19 cellular contexts compared by ENCODE assay signal in genomic region chr10:14855453-14855852, GRCh38. TPM values are rescaled to one million over a fixed set of nuclear protein-coding genes. Genes with fewer than 3 reads are reported as not detected.
DNase-seq lines count a peak whose midpoint lies in the region; ATAC-seq, FAIRE-seq and TF ChIP-seq lines count a peak whose summit lies in the region.
"Had no signal": no experiment of that assay in that cellular context is flagged by ENCODE, and none has a peak within 500 bp of the region (broad histone marks: within the 10 kb centered on the region; RNA-seq: fewer than 3 reads in every experiment).

No MANE protein-coding gene starts in this region.

- H4K5ac ChIP-seq in IMR-90 (ENCODE audit: low read depth, low read length): no peak overlapping the region

- H2BK5ac ChIP-seq in IMR-90 (ENCODE audit: low read depth, low read length, poor library complexity, severe bottlenecking): no peak overlapping the region
- no peak overlapping the region for H2BK5ac ChIP-seq in neuronal stem cell (ENCODE audit: low read length)

- H3K4me2 ChIP-seq in HepG2 (ENCODE audit: low read depth, low read length): no peak overlapping the region
- no peak overlapping the region for H3K4me2 ChIP-seq in IMR-90 (ENCODE audit: low read depth, low read length)
- H3K4me2 ChIP-seq in neuronal stem cell (ENCODE audit: insufficient read depth, low read length, poor library complexity, severe bottlenecking): no peak overlapping the region
- H3K4me2 ChIP-seq: BLaER1 treated with 17β-estradiol and CSF1 and Interleukin-3, amounts not matched to agents 10 nM and 100 nM had no signal

- dilution Hi-C loops in IMR-90 (cut with HindIII; ENCODE audit: low sequenced_read_pairs, unreplicated experiment): no loop called here

- no peak overlapping the region for H3K4me3 ChIP-seq in HepG2 (replicated peaks in 1 of 3; ENCODE audit: insufficient read depth in 1 of 3, low read depth in 2 of 3, low read length in 3 of 3)
- H3K4me3 ChIP-seq in right lobe of liver: no peak overlapping the region
- H3K4me3 ChIP-seq in IMR-90 (ENCODE audit: insufficient read depth, low read depth, low read length): no peak overlapping the region
- no peak overlapping the region for H3K4me3 ChIP-seq in neuronal stem cell (ENCODE audit: low read length in 2 of 2)
- H3K4me3 ChIP-seq: BLaER1 treated with 17β-estradiol and CSF1 and Interleukin-3, amounts not matched to agents 10 nM and 100 nM had no signal

- H3K27ac ChIP-seq in HepG2 (ENCODE audit: extremely low read length, insufficient read depth, low read length) (no peak overlapping the region), right lobe of liver (no peak overlapping the region), IMR-90 (ENCODE audit: insufficient read depth, low read length) (no peak overlapping the region), neuronal stem cell (replicated peaks; ENCODE audit: low read length) (no peak overlapping the region)
- H3K27ac ChIP-seq: BLaER1 treated with 17β-estradiol and CSF1 and Interleukin-3, amounts not matched to agents 10 nM and 100 nM; C4-2B had no signal

- TF ChIP-seq CTCF in HepG2 (CRISPR knock-in tag; IDR thresholded peaks at IDR 0.05) (no peak), right lobe of liver (IDR thresholded peaks at IDR 0.05) (no peak), IMR-90 (conservative IDR thresholded peaks at IDR 0.05; ENCODE audit: low read depth, low read length) (no peak)

- no peak overlapping the region for H3K14ac ChIP-seq in IMR-90 (replicated peaks; ENCODE audit: low read depth, low read length)
- no peak overlapping the region for H3K14ac ChIP-seq in neuronal stem cell (ENCODE audit: low read length)

- H2BK15ac ChIP-seq in IMR-90 (ENCODE audit: low read depth, low read length) (no peak overlapping the region), neuronal stem cell (ENCODE audit: low read length) (no peak overlapping the region)

- no peak overlapping the region for H2AK9ac ChIP-seq in IMR-90 (replicated peaks; ENCODE audit: low read depth, low read length, poor library complexity)

- H3K79me2 ChIP-seq in HepG2 (ENCODE audit: insufficient read depth, low read length): no peaks in the 10 kb centered on the region

- TF ChIP-seq EP300 in HepG2 (IDR thresholded peaks at IDR 0.05; ENCODE audit: low read depth in 2 of 2, low read length in 2 of 2) (no peak), HepG2 (CRISPR knock-in tag; IDR thresholded peaks at IDR 0.05; ENCODE audit: borderline replicate concordance) (no peak)

- H3K23ac ChIP-seq in IMR-90 (ENCODE audit: low read depth, low read length): no peak overlapping the region
- H3K23ac ChIP-seq in neuronal stem cell (ENCODE audit: low read depth, low read length, poor library complexity): no peak overlapping the region

- peaks cover 2% of the 10 kb centered on the region; the same call in 1 of the 2 replicates for H3K9me1 ChIP-seq in IMR-90 (ENCODE audit: insufficient read depth, low read length)

- no peak overlapping the region for H2BK12ac ChIP-seq in neuronal stem cell (ENCODE audit: low read length)

- no peak overlapping the region for H3K4ac ChIP-seq in IMR-90 (ENCODE audit: low read depth, low read length)
- H3K4ac ChIP-seq in neuronal stem cell (ENCODE audit: low read length): no peak overlapping the region

- no peaks in the 10 kb centered on the region; a peak in 1 of 4 replicates for H3K79me1 ChIP-seq in IMR-90 (ENCODE audit: low read depth in 1 of 2, low read length in 2 of 2)
- no peaks in the 10 kb centered on the region for H3K79me1 ChIP-seq in neuronal stem cell (ENCODE audit: low read depth, low read length)

- H4K8ac ChIP-seq in IMR-90 (ENCODE audit: low read depth in 2 of 2, low read length in 2 of 2): no peak overlapping the region
- H4K8ac ChIP-seq in neuronal stem cell (ENCODE audit: low read depth, low read length): no peak overlapping the region

- H3K56ac ChIP-seq in IMR-90 (ENCODE audit: extremely low read depth, insufficient read depth, low read length): no peak overlapping the region

- CTCF ChIA-PET in HepG2 (lab: Yijun Ruan, JAX; ENCODE audit: low intra/inter-chr PET ratio, low total read pairs) (no interaction called here), IMR-90 (lab: Yijun Ruan, JAX) (no interaction called here)

- H3K9ac ChIP-seq in HepG2 (ENCODE audit: insufficient read depth, low read depth, low read length) (no peak overlapping the region), IMR-90 (ENCODE audit: low read depth, low read length) (no peak overlapping the region), neuronal stem cell (ENCODE audit: low read depth, low read length, poor library complexity) (no peak overlapping the region)
- H3K9ac ChIP-seq: BLaER1 treated with 17β-estradiol and CSF1 and Interleukin-3, amounts not matched to agents 10 nM and 100 nM had no signal

- H3K27me3 ChIP-seq in HepG2 (ENCODE audit: control insufficient read depth in 1 of 2, insufficient read depth in 2 of 2, low read length in 2 of 2) (no peaks in the 10 kb centered on the region), right lobe of liver (no peaks in the 10 kb centered on the region), IMR-90 (ENCODE audit: control insufficient read depth, insufficient read depth, low read length) (no peaks in the 10 kb centered on the region), neuronal stem cell (ENCODE audit: control insufficient read depth in 3 of 3, insufficient read depth in 3 of 3, low read depth in 1 of 3, low read length in 3 of 3) (no peaks in the 10 kb centered on the region)
- H3K27me3 ChIP-seq: BLaER1 treated with 17β-estradiol and CSF1 and Interleukin-3, amounts not matched to agents 10 nM and 100 nM had no signal

- H3K18ac ChIP-seq in IMR-90 (ENCODE audit: low read depth, low read length) (no peak overlapping the region), neuronal stem cell (ENCODE audit: low read length) (no peak overlapping the region)

- H2AFZ ChIP-seq in HepG2 (ENCODE audit: low read length): no peak overlapping the region
- no peak overlapping the region for H2AFZ ChIP-seq in IMR-90 (replicated peaks; ENCODE audit: low read length, poor library complexity)
- no peak overlapping the region for H2AFZ ChIP-seq in neuronal stem cell (ENCODE audit: low read length)

- in situ Hi-C loops in HepG2 (cut with HindIII; ENCODE audit: extremely low pct_ligation_motif_present, low pct_unique_long_range_greater_than_20kb) (no loop called here), IMR-90 (cut with MboI; ENCODE audit: low sequenced_read_pairs) (no loop called here)

- H3K9me3 ChIP-seq in HepG2 (ENCODE audit: low read length) (no peaks in the 10 kb centered on the region), right lobe of liver (no peaks in the 10 kb centered on the region), IMR-90 (ENCODE audit: control insufficient read depth, insufficient read depth, low read length) (no peaks in the 10 kb centered on the region), neuronal stem cell (replicated peaks in 1 of 2; ENCODE audit: control insufficient read depth in 2 of 2, insufficient read depth in 1 of 2, low read depth in 1 of 2, low read length in 2 of 2) (no peaks in the 10 kb centered on the region)
- H3K9me3 ChIP-seq: BLaER1 treated with 17β-estradiol and CSF1 and Interleukin-3, amounts not matched to agents 10 nM and 100 nM; Caco-2 had no signal

- H2BK120ac ChIP-seq in IMR-90 (ENCODE audit: low read depth, low read length): no peak overlapping the region
- H2BK120ac ChIP-seq in neuronal stem cell (ENCODE audit: low read depth, low read length): no peak overlapping the region

- TF ChIP-seq POLR2A in HepG2 (IDR thresholded peaks at IDR 0.05; ENCODE audit: insufficient read depth in 1 of 2, low read depth in 2 of 2, low read length in 2 of 2): no peak
- TF ChIP-seq POLR2A in right lobe of liver (IDR thresholded peaks at IDR 0.05): no peak
- TF ChIP-seq POLR2A in IMR-90 (IDR thresholded peaks at IDR 0.05; ENCODE audit: low read depth, low read length): no peak

- DNase-seq in HepG2 (ENCODE audit: low spot score): no peak
- DNase-seq in right lobe of liver: no peak
- DNase-seq in IMR-90: no peak
- DNase-seq in neuronal stem cell (ENCODE audit: low spot score): no peak
- no peak for DNase-seq in activated CD8-positive, alpha-beta memory T cell treated with anti-CD3 and anti-CD28 coated beads, Interleukin-2, amount 50 U/mL, for 4 hours
- DNase-seq: 8988T; AML-193; Caco-2; Calu3; CD4-positive, alpha-beta T cell; CD8-positive, alpha-beta T cell; DMS79 treated with DMSO at 0.1 percent for 48 hours; GF-D8 had no signal

- no peak overlapping the region for H2BK20ac ChIP-seq in IMR-90 (ENCODE audit: low read depth, low read length)

- WGBS in HepG2 (ENCODE audit: low lambda C conversion rate): 100% methylated on average over 1 of the region's 1 CpG
- WGBS in right lobe of liver (ENCODE audit: insufficient coverage, low coverage, low lambda C conversion rate, missing lambda C conversion rate): 82% methylated on average over 1 of the region's 1 CpG
- no CpG with 5 or more reads among the region's 1 CpG for WGBS in IMR-90 (ENCODE audit: extremely low coverage in 2 of 2, insufficient read length in 1 of 2), 2 experiments
- no CpG with 5 or more reads among the region's 1 CpG for WGBS in neuronal stem cell (ENCODE audit: extremely low coverage in 2 of 2, insufficient read length in 2 of 2, insufficient replicate concordance in 1 of 2), 2 donors

- BruUV-seq in HepG2 (replicated peaks; lab: Mats Ljungman, UMichigan) (no TSS peak), IMR-90 (replicated peaks; lab: Mats Ljungman, UMichigan) (no TSS peak)

- ATAC-seq in HepG2: no peak
- ATAC-seq in right lobe of liver: no peak
- ATAC-seq in IMR-90 (ENCODE audit: low read depth): no peak
- ATAC-seq: CD8-positive, alpha-beta T cell had no signal

- POLR2A ChIA-PET in HepG2 (lab: Yijun Ruan, JAX) (no interaction called here), IMR-90 (lab: Charles Lee; ENCODE audit: unreplicated experiment) (no interaction called here)

- intact Hi-C loops in HepG2 (cut with micrococcal nuclease; ENCODE audit: unreplicated experiment): no loop called here
- intact Hi-C loops in right lobe of liver (cut with DNase I): no loop called here
- intact Hi-C loops in IMR-90 (cut with micrococcal nuclease): no loop called here

- H4K20me1 ChIP-seq in HepG2 (ENCODE audit: insufficient read depth, low read length) (no peaks in the 10 kb centered on the region), IMR-90 (ENCODE audit: insufficient read depth, low read length) (no peaks in the 10 kb centered on the region)

- no peak for TF ChIP-seq RAD21 in HepG2 (CRISPR knock-in tag; IDR thresholded peaks at IDR 0.05)
- TF ChIP-seq RAD21 in IMR-90 (IDR thresholded peaks at IDR 0.05; ENCODE audit: low read length): no peak

- FAIRE-seq in HepG2 (lab: Jason Lieb, UNC): no peak
- FAIRE-seq: A204.1, D721Med, G401.6, GM12891 had no signal

- no peak overlapping the region for H2AK5ac ChIP-seq in IMR-90 (ENCODE audit: low read depth, low read length)
- no peak overlapping the region for H2AK5ac ChIP-seq in neuronal stem cell (ENCODE audit: low read depth, low read length)

- H3K4me1 ChIP-seq in HepG2 (ENCODE audit: insufficient read depth, low read length) (peaks cover 10% of the 10 kb centered on the region; the same call in 1 of the 2 replicates), right lobe of liver (no peaks in the 10 kb centered on the region), IMR-90 (ENCODE audit: control insufficient read depth, insufficient read depth, low read length) (no peaks in the 10 kb centered on the region), neuronal stem cell (ENCODE audit: control insufficient read depth in 2 of 2, insufficient read depth in 1 of 2, low read depth in 1 of 2, low read length in 2 of 2) (no peaks in the 10 kb centered on the region)

- H3K36me3 ChIP-seq in HepG2 (replicated peaks in 1 of 2; ENCODE audit: control insufficient read depth in 1 of 2, insufficient read depth in 2 of 2, low read length in 2 of 2) (peaks cover 0 to 15% of the 10 kb centered on the region in 2 experiments; a peak in 2 of 5 replicates), right lobe of liver (peaks cover 0 to 5% (median 1%) of the 10 kb centered on the region in 4 donors), IMR-90 (ENCODE audit: control insufficient read depth, insufficient read depth, low read length) (peaks cover 8% of the 10 kb centered on the region), neuronal stem cell (replicated peaks in 1 of 2; ENCODE audit: control insufficient read depth in 2 of 2, insufficient read depth in 2 of 2, low read length in 2 of 2) (peaks cover 5 to 96% of the 10 kb centered on the region in 2 donors)

- H4K91ac ChIP-seq in IMR-90 (ENCODE audit: insufficient read depth, low read depth, low read length): no peak overlapping the region
- H4K91ac ChIP-seq in neuronal stem cell (ENCODE audit: low read depth, low read length, poor library complexity): no peak overlapping the region

RNA-seq across cellular contexts. Expression of gene HSPA14, which starts 17.3 kb away (rescaled TPM):
- 29.8 and 42.9 TPM in 2 replicates for total RNA-seq in HepG2 (2016; rRNA removed; fragmentation: Illumina TruSeq; extraction: Trizol)
- total RNA-seq in HepG2 (2016; cell fraction: cytosol; rRNA removed; fragmentation: Illumina TruSeq; extraction: Trizol; ENCODE audit: low read depth): 6.3 and 7.7 TPM in 2 replicates
- 29.1 and 44.5 TPM in 2 replicates for total RNA-seq in HepG2 (2016; cell fraction: insoluble cytoplasmic fraction; rRNA removed; fragmentation: Illumina TruSeq; extraction: Trizol)
- 14.3 TPM in 2 replicates for total RNA-seq in HepG2 (2016; cell fraction: membrane; rRNA removed; fragmentation: Illumina TruSeq; extraction: Trizol)
- 14.4 and 15.2 TPM in 2 replicates for total RNA-seq in HepG2 (2016; cell fraction: nucleus; rRNA removed; fragmentation: Illumina TruSeq; extraction: Trizol)
- polyA plus RNA-seq in HepG2 (2011; rRNA removed): 6.7 and 10.7 TPM in 2 replicates
- polyA plus RNA-seq in HepG2 (2011; cell fraction: cytosol; rRNA removed): 4.2 and 4.8 TPM in 2 replicates
- polyA plus RNA-seq in HepG2 (2011; cell fraction: nucleus; rRNA removed): 5.3 and 6.5 TPM in 2 replicates
- polyA plus RNA-seq in HepG2 (2012): 6.8 and 7.8 TPM in 2 replicates
- 4.1 and 4.4 TPM in 2 replicates for polyA plus RNA-seq in HepG2 (2016; cell fraction: cytosol; fragmentation: Illumina TruSeq; extraction: Trizol; ENCODE audit: low read depth)
- 34.0 and 35.5 TPM in 2 replicates for polyA plus RNA-seq in HepG2 (2016; cell fraction: insoluble cytoplasmic fraction; fragmentation: Illumina TruSeq; extraction: Trizol; ENCODE audit: low read depth)
- 6.9 and 7.7 TPM in 2 replicates for polyA plus RNA-seq in HepG2 (2016; cell fraction: membrane; fragmentation: Illumina TruSeq; extraction: Trizol; ENCODE audit: low read depth)
- polyA plus RNA-seq in HepG2 (2016; cell fraction: nucleus; fragmentation: Illumina TruSeq; extraction: Trizol; ENCODE audit: insufficient read depth, low read depth): 19.9 and 23.1 TPM in 2 replicates
- polyA minus RNA-seq in HepG2 (2011; rRNA and poly(A)+ RNA removed; ENCODE audit: low replicate concordance): 1.3 and 3.7 TPM in 2 replicates
- 2.6 and 3.1 TPM in 2 replicates for polyA minus RNA-seq in HepG2 (2011; cell fraction: cytosol; rRNA and poly(A)+ RNA removed)
- 10.1 and 10.6 TPM in 2 replicates for polyA minus RNA-seq in HepG2 (2011; cell fraction: nucleus; rRNA and poly(A)+ RNA removed)
- total RNA-seq in right lobe of liver: 1 to 10 TPM; 2.7 to 8.6 (median 4.9) TPM
- 11.8 and 15.6 TPM in 2 replicates for total RNA-seq in IMR-90 (2012; rRNA removed)
- polyA plus RNA-seq in IMR-90 (2012; rRNA removed): 8.7 and 10.3 TPM in 2 replicates
- 2.3 and 3.8 TPM in 2 replicates for polyA plus RNA-seq in IMR-90 (2012; cell fraction: cytosol; rRNA removed)
- 2.2 and 12.8 TPM in 2 replicates for polyA plus RNA-seq in IMR-90 (2012; cell fraction: nucleus; rRNA removed; ENCODE audit: low replicate concordance)
- polyA plus RNA-seq in neuronal stem cell (2013, experiment 1 of 2): 21.3 TPM
- 22.0 TPM for polyA plus RNA-seq in neuronal stem cell (2013, experiment 2 of 2)

RNA-seq across cellular contexts. Expression of gene MSANTD7, which starts 17.3 kb away (rescaled TPM):
- 16.7 and 22.8 TPM in 2 replicates for total RNA-seq in HepG2 (2016; rRNA removed; fragmentation: Illumina TruSeq; extraction: Trizol)
- total RNA-seq in HepG2 (2016; cell fraction: cytosol; rRNA removed; fragmentation: Illumina TruSeq; extraction: Trizol; ENCODE audit: low read depth): 2.6 and 2.8 TPM in 2 replicates
- 17.3 and 21.2 TPM in 2 replicates for total RNA-seq in HepG2 (2016; cell fraction: insoluble cytoplasmic fraction; rRNA removed; fragmentation: Illumina TruSeq; extraction: Trizol)
- total RNA-seq in HepG2 (2016; cell fraction: membrane; rRNA removed; fragmentation: Illumina TruSeq; extraction: Trizol): 12.6 and 15.8 TPM in 2 replicates
- 11.5 and 14.9 TPM in 2 replicates for total RNA-seq in HepG2 (2016; cell fraction: nucleus; rRNA removed; fragmentation: Illumina TruSeq; extraction: Trizol)
- polyA plus RNA-seq in HepG2 (2011; rRNA removed): 3.3 and 3.7 TPM in 2 replicates
- polyA plus RNA-seq in HepG2 (2011; cell fraction: cytosol; rRNA removed): 2.3 and 2.5 TPM in 2 replicates
- 3.1 and 3.3 TPM in 2 replicates for polyA plus RNA-seq in HepG2 (2011; cell fraction: nucleus; rRNA removed)
- polyA plus RNA-seq in HepG2 (2012): 5.0 and 5.4 TPM in 2 replicates
- polyA plus RNA-seq in HepG2 (2016; cell fraction: cytosol; fragmentation: Illumina TruSeq; extraction: Trizol; ENCODE audit: low read depth): 1.9 and 2.6 TPM in 2 replicates
- polyA plus RNA-seq in HepG2 (2016; cell fraction: insoluble cytoplasmic fraction; fragmentation: Illumina TruSeq; extraction: Trizol; ENCODE audit: low read depth): 13.5 and 15.6 TPM in 2 replicates
- polyA plus RNA-seq in HepG2 (2016; cell fraction: membrane; fragmentation: Illumina TruSeq; extraction: Trizol; ENCODE audit: low read depth): 5.8 and 7.4 TPM in 2 replicates
- polyA plus RNA-seq in HepG2 (2016; cell fraction: nucleus; fragmentation: Illumina TruSeq; extraction: Trizol; ENCODE audit: insufficient read depth, low read depth): 14.2 and 14.9 TPM in 2 replicates
- 13.9 and 22.5 TPM in 2 replicates for polyA minus RNA-seq in HepG2 (2011; rRNA and poly(A)+ RNA removed; ENCODE audit: low replicate concordance)
- 5.7 and 6.6 TPM in 2 replicates for polyA minus RNA-seq in HepG2 (2011; cell fraction: cytosol; rRNA and poly(A)+ RNA removed)
- 13.1 and 14.9 TPM in 2 replicates for polyA minus RNA-seq in HepG2 (2011; cell fraction: nucleus; rRNA and poly(A)+ RNA removed)
- 1 to 10 TPM; 2.2 to 6.0 (median 3.2) TPM for total RNA-seq in right lobe of liver
- 16.0 and 17.2 TPM in 2 replicates for total RNA-seq in IMR-90 (2012; rRNA removed)
- polyA plus RNA-seq in IMR-90 (2012; rRNA removed): 4.2 and 4.7 TPM in 2 replicates
- polyA plus RNA-seq in IMR-90 (2012; cell fraction: cytosol; rRNA removed): 1.5 and 2.0 TPM in 2 replicates
- 3.0 and 8.7 TPM in 2 replicates for polyA plus RNA-seq in IMR-90 (2012; cell fraction: nucleus; rRNA removed; ENCODE audit: low replicate concordance)
- 12.1 TPM for polyA plus RNA-seq in neuronal stem cell (2013, experiment 1 of 2)
- polyA plus RNA-seq in neuronal stem cell (2013, experiment 2 of 2): 11.7 TPM

RNA-seq across cellular contexts. Expression of gene CDNF, which starts 17.6 kb away (rescaled TPM):
- total RNA-seq in HepG2 (2016; rRNA removed; fragmentation: Illumina TruSeq; extraction: Trizol) (0.33 and 0.38 TPM in 2 replicates), right lobe of liver (1 to 10 TPM in 5 of 6 experiments, under 1 TPM in 1; 0.93 to 4.5 (median 3.7) TPM), IMR-90 (2012; rRNA removed) (0.72 and 0.83 TPM in 2 replicates)
- not detected in 2 replicates for total RNA-seq in HepG2 (2016; cell fraction: cytosol; rRNA removed; fragmentation: Illumina TruSeq; extraction: Trizol; ENCODE audit: low read depth)
- total RNA-seq in HepG2 (2016; cell fraction: insoluble cytoplasmic fraction; rRNA removed; fragmentation: Illumina TruSeq; extraction: Trizol): 0.18 and 0.22 TPM in 2 replicates
- total RNA-seq in HepG2 (2016; cell fraction: membrane; rRNA removed; fragmentation: Illumina TruSeq; extraction: Trizol): 0.24 and 0.31 TPM in 2 replicates
- 0.50 and 0.99 TPM in 2 replicates for total RNA-seq in HepG2 (2016; cell fraction: nucleus; rRNA removed; fragmentation: Illumina TruSeq; extraction: Trizol)
- polyA plus RNA-seq in HepG2 (2011; rRNA removed) (0.29 and 0.40 TPM in 2 replicates), IMR-90 (2012; rRNA removed) (1.1 and 1.3 TPM in 2 replicates)
- 0.28 and 0.30 TPM in 2 replicates for polyA plus RNA-seq in HepG2 (2011; cell fraction: cytosol; rRNA removed)
- polyA plus RNA-seq in HepG2 (2011; cell fraction: nucleus; rRNA removed): 0.90 TPM in 1 of 2 replicates, not detected in the other
- polyA plus RNA-seq in HepG2 (2012): 0.37 and 0.55 TPM in 2 replicates
- 0.11 and 0.36 TPM in 2 replicates for polyA plus RNA-seq in HepG2 (2016; cell fraction: cytosol; fragmentation: Illumina TruSeq; extraction: Trizol; ENCODE audit: low read depth)
- polyA plus RNA-seq in HepG2 (2016; cell fraction: insoluble cytoplasmic fraction; fragmentation: Illumina TruSeq; extraction: Trizol; ENCODE audit: low read depth): 0.22 TPM in 1 of 2 replicates, not detected in the other
- 0.23 and 0.35 TPM in 2 replicates for polyA plus RNA-seq in HepG2 (2016; cell fraction: membrane; fragmentation: Illumina TruSeq; extraction: Trizol; ENCODE audit: low read depth)
- polyA plus RNA-seq in HepG2 (2016; cell fraction: nucleus; fragmentation: Illumina TruSeq; extraction: Trizol; ENCODE audit: insufficient read depth, low read depth): 0.96 and 1.9 TPM in 2 replicates
- not detected in 2 replicates for polyA minus RNA-seq in HepG2 (2011; rRNA and poly(A)+ RNA removed; ENCODE audit: low replicate concordance)
- 0.59 TPM in 1 of 2 replicates, not detected in the other for polyA minus RNA-seq in HepG2 (2011; cell fraction: cytosol; rRNA and poly(A)+ RNA removed)
- 0.64 and 1.4 TPM in 2 replicates for polyA minus RNA-seq in HepG2 (2011; cell fraction: nucleus; rRNA and poly(A)+ RNA removed)
- 0.54 and 1.3 TPM in 2 replicates for polyA plus RNA-seq in IMR-90 (2012; cell fraction: cytosol; rRNA removed)
- 0.44 and 2.9 TPM in 2 replicates for polyA plus RNA-seq in IMR-90 (2012; cell fraction: nucleus; rRNA removed; ENCODE audit: low replicate concordance)
- 2.3 TPM for polyA plus RNA-seq in neuronal stem cell (2013, experiment 1 of 2)
- 2.4 TPM for polyA plus RNA-seq in neuronal stem cell (2013, experiment 2 of 2)

RNA-seq across cellular contexts. Expression of gene SUV39H2, which starts 23.2 kb away (rescaled TPM):
- 44.3 and 68.8 TPM in 2 replicates for total RNA-seq in HepG2 (2016; rRNA removed; fragmentation: Illumina TruSeq; extraction: Trizol)
- total RNA-seq in HepG2 (2016; cell fraction: cytosol; rRNA removed; fragmentation: Illumina TruSeq; extraction: Trizol; ENCODE audit: low read depth): 20.7 and 23.6 TPM in 2 replicates
- total RNA-seq in HepG2 (2016; cell fraction: insoluble cytoplasmic fraction; rRNA removed; fragmentation: Illumina TruSeq; extraction: Trizol): 42.7 and 64.8 TPM in 2 replicates
- 49.3 and 50.1 TPM in 2 replicates for total RNA-seq in HepG2 (2016; cell fraction: membrane; rRNA removed; fragmentation: Illumina TruSeq; extraction: Trizol)
- total RNA-seq in HepG2 (2016; cell fraction: nucleus; rRNA removed; fragmentation: Illumina TruSeq; extraction: Trizol): 30.7 and 31.3 TPM in 2 replicates
- 5.9 and 9.0 TPM in 2 replicates for polyA plus RNA-seq in HepG2 (2011; rRNA removed)
- 3.1 and 5.2 TPM in 2 replicates for polyA plus RNA-seq in HepG2 (2011; cell fraction: cytosol; rRNA removed)
- polyA plus RNA-seq in HepG2 (2011; cell fraction: nucleus; rRNA removed): 4.5 and 5.0 TPM in 2 replicates
- 12.7 and 17.6 TPM in 2 replicates for polyA plus RNA-seq in HepG2 (2012)
- polyA plus RNA-seq in HepG2 (2016; cell fraction: cytosol; fragmentation: Illumina TruSeq; extraction: Trizol; ENCODE audit: low read depth): 13.6 and 17.0 TPM in 2 replicates
- polyA plus RNA-seq in HepG2 (2016; cell fraction: insoluble cytoplasmic fraction; fragmentation: Illumina TruSeq; extraction: Trizol; ENCODE audit: low read depth): 54.6 and 59.6 TPM in 2 replicates
- 29.4 and 34.4 TPM in 2 replicates for polyA plus RNA-seq in HepG2 (2016; cell fraction: membrane; fragmentation: Illumina TruSeq; extraction: Trizol; ENCODE audit: low read depth)
- 25.2 and 27.2 TPM in 2 replicates for polyA plus RNA-seq in HepG2 (2016; cell fraction: nucleus; fragmentation: Illumina TruSeq; extraction: Trizol; ENCODE audit: insufficient read depth, low read depth)
- polyA minus RNA-seq in HepG2 (2011; rRNA and poly(A)+ RNA removed; ENCODE audit: low replicate concordance): 14.8 and 22.1 TPM in 2 replicates
- 12.4 and 12.8 TPM in 2 replicates for polyA minus RNA-seq in HepG2 (2011; cell fraction: cytosol; rRNA and poly(A)+ RNA removed)
- polyA minus RNA-seq in HepG2 (2011; cell fraction: nucleus; rRNA and poly(A)+ RNA removed): 27.1 and 31.3 TPM in 2 replicates
- 1 to 10 TPM; 2.8 to 6.0 (median 4.1) TPM for total RNA-seq in right lobe of liver
- 14.5 and 23.3 TPM in 2 replicates for total RNA-seq in IMR-90 (2012; rRNA removed)
- 3.6 and 5.3 TPM in 2 replicates for polyA plus RNA-seq in IMR-90 (2012; rRNA removed)
- 0.40 and 0.76 TPM in 2 replicates for polyA plus RNA-seq in IMR-90 (2012; cell fraction: cytosol; rRNA removed)
- 0.23 and 2.1 TPM in 2 replicates for polyA plus RNA-seq in IMR-90 (2012; cell fraction: nucleus; rRNA removed; ENCODE audit: low replicate concordance)
- polyA plus RNA-seq in neuronal stem cell (2013, experiment 1 of 2): 81.0 TPM
- 78.7 TPM for polyA plus RNA-seq in neuronal stem cell (2013, experiment 2 of 2)
